ENCODE assay signal across 17 cellular contexts in the genomic region with DNA sequence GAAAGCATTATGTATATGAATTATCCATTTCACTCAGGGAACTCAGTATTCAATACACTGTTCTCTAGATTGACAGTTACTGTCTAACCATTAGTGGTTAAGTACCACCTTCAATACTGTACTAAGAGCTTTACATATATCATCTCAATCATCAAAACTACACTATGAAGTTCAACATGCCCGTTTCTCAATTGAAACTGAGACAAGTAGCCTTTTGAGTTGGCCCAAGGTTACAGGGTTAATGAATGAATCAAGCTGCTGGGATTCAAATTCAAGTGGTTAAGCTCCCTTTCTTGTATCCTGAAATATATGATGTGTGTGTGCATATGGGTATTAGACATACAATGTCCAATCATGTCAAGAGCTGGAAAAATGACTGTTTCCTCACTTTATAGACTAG. TPM values are rescaled to one million over a fixed set of nuclear protein-coding genes. Genes with fewer than 3 reads are reported as not detected.
DNase-seq lines count a peak whose midpoint lies in the region; ATAC-seq and TF ChIP-seq lines count a peak whose summit lies in the region.
"Had no signal": no experiment of that assay in that cellular context is flagged by ENCODE, and none has a peak within 500 bp of the region (broad histone marks: within the 10 kb centered on the region; RNA-seq: fewer than 3 reads in every experiment).

No MANE protein-coding gene starts in this region.

- peaks cover 30 to 46% of the 10 kb centered on the region in 2 donors for H3K4me1 ChIP-seq in naive thymus-derived CD4-positive, alpha-beta T cell (ENCODE audit: control insufficient read depth in 2 of 2, insufficient read depth in 2 of 2, low read length in 2 of 2)
- H3K4me1 ChIP-seq in suprapubic skin = peaks cover 29% of the 10 kb centered on the region

- DNase-seq in NCI-H1417 (lab: John Stamatoyannopoulos, UW) (peak in 2 of 3 experiments; percentile 6 to 15), NCI-H1417 treated with DMSO at 0.1 percent for 48 hours (lab: John Stamatoyannopoulos, UW) (no peak), EL (no peak), suprapubic skin (ENCODE audit: low spot score in 2 of 2) (no peak)
- DNase-seq in naive thymus-derived CD4-positive, alpha-beta T cell = no peak
- no peak for DNase-seq in NK-92 treated with Interleukin-12 subunit alpha and Interleukin-12 subunit beta, amount 100 ng/mL, for 24 hours (lab: John Stamatoyannopoulos, UW)
- DNase-seq: activated CD4-positive, alpha-beta T cell treated with anti-CD3 and anti-CD28 coated beads, Interleukin-2, amount 50 U/mL, for 4 hours; amygdala; effector memory CD4-positive, alpha-beta T cell; left ventricle myocardium superior; NCI-H1436 treated with DMSO at 0.1 percent for 48 hours; stimulated activated naive B cell treated with anti-CD40 and anti-IgM and Interleukin-4, amounts not matched to agents 10 μg/mL and 1 μg/mL and 100 μg/mL, for 72 hours had no signal

- peak overlapping the region in 7 of 10 donors; percentile 31 to 68 (median 47) for H3K4me3 Mint-ChIP-seq in naive thymus-derived CD4-positive, alpha-beta T cell

- H3K27me3 ChIP-seq in naive thymus-derived CD4-positive, alpha-beta T cell (ENCODE audit: control insufficient read depth in 2 of 2, insufficient read depth in 2 of 2, low read length in 2 of 2) = no peaks in the 10 kb centered on the region
- no peaks in the 10 kb centered on the region for H3K27me3 ChIP-seq in suprapubic skin

- TF ChIP-seq CTCF in suprapubic skin (IDR thresholded peaks at IDR 0.05) = no peak

- H3K27me3 Mint-ChIP-seq in naive thymus-derived CD4-positive, alpha-beta T cell = no peaks in the 10 kb centered on the region
- H3K27me3 Mint-ChIP-seq: stimulated activated naive B cell treated with anti-CD40 and anti-IgM and Interleukin-4, amounts not matched to agents 10 μg/mL and 1 μg/mL and 100 μg/mL, for 72 hours had no signal

- CTCF ChIA-PET in naive thymus-derived CD4-positive, alpha-beta T cell (lab: Charles Lee) = interaction anchor here (0.7 kb wide), 1 partner anchor 18 kb away, joined by 3 read pairs; no protein-coding TSS in a partner anchor

- TF ChIP-seq POLR2A in suprapubic skin (IDR thresholded peaks at IDR 0.05) = no peak

- H3K9me3 ChIP-seq in naive thymus-derived CD4-positive, alpha-beta T cell (ENCODE audit: control insufficient read depth in 2 of 3, low read length in 3 of 3) = no peaks in the 10 kb centered on the region
- H3K9me3 ChIP-seq in suprapubic skin = no peaks in the 10 kb centered on the region

- H3K27ac Mint-ChIP-seq in naive thymus-derived CD4-positive, alpha-beta T cell = peak overlapping the region in 5 of 9 donors; percentile 8 to 56 (median 18)
- H3K27ac Mint-ChIP-seq: stimulated activated naive B cell treated with anti-CD40 and anti-IgM and Interleukin-4, amounts not matched to agents 10 μg/mL and 1 μg/mL and 100 μg/mL, for 72 hours had no signal

- H3K9me3 Mint-ChIP-seq in naive thymus-derived CD4-positive, alpha-beta T cell = peaks cover 0 to 10% (median 0%) of the 10 kb centered on the region in 11 donors

- H3K4me1 Mint-ChIP-seq in naive thymus-derived CD4-positive, alpha-beta T cell = peaks cover 39 to 73% (median 61%) of the 10 kb centered on the region in 7 donors

- WGBS in suprapubic skin = 63% methylated on average over 1 of the region's 1 CpG

- POLR2A ChIA-PET in naive thymus-derived CD4-positive, alpha-beta T cell (lab: Charles Lee) = interaction anchor here (1.1 to 1.2 kb wide), 3 partner anchors 8 to 120 kb away, joined by 3 read pairs; a partner anchor contains a TSS

- H3K36me3 ChIP-seq in naive thymus-derived CD4-positive, alpha-beta T cell (ENCODE audit: control insufficient read depth in 2 of 3, insufficient read depth in 3 of 3, low read length in 3 of 3) = peaks cover 0 to 3% (median 3%) of the 10 kb centered on the region in 3 experiments
- peaks cover 9% of the 10 kb centered on the region for H3K36me3 ChIP-seq in suprapubic skin

- intact Hi-C loops in naive thymus-derived CD4-positive, alpha-beta T cell (cut with micrococcal nuclease) = no loop called here

- H3K36me3 Mint-ChIP-seq in naive thymus-derived CD4-positive, alpha-beta T cell = peaks cover 0 to 57% (median 30%) of the 10 kb centered on the region in 5 donors

- no peak overlapping the region for H3K4me3 ChIP-seq in naive thymus-derived CD4-positive, alpha-beta T cell (ENCODE audit: low read length)
- no peak overlapping the region for H3K4me3 ChIP-seq in suprapubic skin

- TF ChIP-seq EP300 in suprapubic skin (IDR thresholded peaks at IDR 0.05) = no peak

- peak; percentile 52 for ATAC-seq in GM21529 (IDR thresholded peaks at IDR 0.05; ENCODE audit: unreplicated experiment)
- ATAC-seq in HG03354 (IDR thresholded peaks at IDR 0.05; ENCODE audit: poor library complexity, severe bottlenecking, unreplicated experiment) = peak; percentile 80
- ATAC-seq in naive thymus-derived CD4-positive, alpha-beta T cell = no peak
- ATAC-seq: HCT116, left ventricle myocardium superior had no signal

- no peak overlapping the region for H3K27ac ChIP-seq in naive thymus-derived CD4-positive, alpha-beta T cell (ENCODE audit: low read depth, low read length)
- H3K27ac ChIP-seq in suprapubic skin = no peak overlapping the region
- H3K27ac ChIP-seq: 22Rv1, parathyroid adenoma had no signal

RNA-seq across cellular contexts. Expression of a gene that starts 5.8 kb away (rescaled TPM):
- total RNA-seq in naive thymus-derived CD4-positive, alpha-beta T cell = 100 to 1,000 TPM in 1 of 5 experiments, 10 to 100 TPM in 4; 61.8 to 113 (median 75.2) TPM
- polyA plus RNA-seq in naive thymus-derived CD4-positive, alpha-beta T cell = 10 to 100 TPM; 24.5 to 26.7 TPM
- 10 to 100 TPM; 40.0 to 81.7 (median 52.4) TPM for total RNA-seq in suprapubic skin

Comparison
In these comparisons a context has a peak if more than half of its experiments do, and no peak if none do; other contexts are left out.
1. DNase-seq: peak in NCI-H1417 (2 of 3); none in NCI-H1417 treated with DMSO at 0.1 percent for 48 hours (single experiment), naive thymus-derived CD4-positive, alpha-beta T cell (0 of 9), EL (single experiment), NK-92 treated with Interleukin-12 subunit alpha and Interleukin-12 subunit beta, amount 100 ng/mL, for 24 hours (single experiment) and suprapubic skin (0 of 2).